Comparison of ENCODE assay signal across 9 cellular contexts in the genomic region with DNA sequence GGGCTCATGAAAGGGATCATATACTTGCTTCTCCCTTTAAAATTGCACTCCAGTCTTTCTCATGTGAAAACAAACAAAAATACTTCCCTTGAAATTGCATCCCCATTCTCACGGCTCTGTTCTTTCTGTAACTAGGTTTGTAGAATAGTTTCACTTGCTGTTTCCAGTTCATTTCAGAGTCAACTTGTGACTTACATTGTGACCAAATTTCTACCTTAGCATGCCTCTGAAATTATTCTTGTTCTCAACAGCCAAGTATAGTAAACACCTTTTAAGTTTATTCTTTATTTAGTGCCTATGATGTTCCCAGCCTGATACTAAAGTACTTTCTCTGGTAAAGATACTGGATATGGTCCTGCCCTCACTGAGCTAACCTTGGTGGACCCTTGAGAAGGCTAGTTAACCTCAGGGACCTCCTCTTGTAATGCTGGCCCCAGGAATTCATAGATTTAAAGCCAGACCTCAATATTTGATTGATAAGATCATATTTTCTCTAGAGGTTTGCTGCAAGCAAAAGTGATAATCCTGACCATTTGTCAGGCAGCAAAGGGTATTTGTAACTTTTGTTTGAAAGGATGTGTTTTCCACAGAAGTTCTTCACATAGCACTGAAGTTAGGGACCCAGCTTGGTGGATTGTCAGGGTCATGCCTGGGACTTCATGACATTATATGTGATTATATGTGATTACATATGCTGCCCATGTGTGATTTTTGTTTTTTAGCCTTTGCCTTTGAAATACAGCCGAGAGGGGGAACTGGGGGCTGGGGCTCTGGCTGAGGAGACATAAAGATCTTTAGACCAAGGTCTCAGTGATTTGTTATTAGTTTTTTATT. TPM values are rescaled to one million over a fixed set of nuclear protein-coding genes. Genes with fewer than 3 reads are reported as not detected.
DNase-seq lines count a peak whose midpoint lies in the region; ATAC-seq, FAIRE-seq and TF ChIP-seq lines count a peak whose summit lies in the region.
"Had no signal": no experiment of that assay in that cellular context is flagged by ENCODE, and none has a peak within 500 bp of the region (broad histone marks: within the 10 kb centered on the region; RNA-seq: fewer than 3 reads in every experiment).

No MANE protein-coding gene starts in this region.

- H3K9ac ChIP-seq in K562 (ENCODE audit: insufficient read depth in 1 of 2, low read depth in 2 of 2, low read length in 2 of 2), result no peak overlapping the region

- no peaks in the 10 kb centered on the region for H3K36me3 ChIP-seq in CD4-positive, alpha-beta memory T cell (ENCODE audit: insufficient read depth, low read length)
- H3K36me3 ChIP-seq in K562 (ENCODE audit: control insufficient read depth, insufficient read depth, low read length) (no peaks in the 10 kb centered on the region), vagina (peaks cover 0 to 20% of the 10 kb centered on the region in 2 donors)

- H3K27me3 Mint-ChIP-seq in CD4-positive, alpha-beta memory T cell, result no peaks in the 10 kb centered on the region

- no peaks in the 10 kb centered on the region for H3K9me1 ChIP-seq in K562 (ENCODE audit: control insufficient read depth, insufficient read depth, low read length)

- H4K20me1 ChIP-seq in K562 (replicated peaks; ENCODE audit: control insufficient read depth, insufficient read depth, low read length), result no peaks in the 10 kb centered on the region

- TF ChIP-seq EP300 in K562 (IDR thresholded peaks at IDR 0.05; ENCODE audit: low read length), result no peak

- peaks cover 68% of the 10 kb centered on the region for H3K4me1 ChIP-seq in CD4-positive, alpha-beta memory T cell (ENCODE audit: insufficient read depth, low read length)
- H3K4me1 ChIP-seq in K562 (replicated peaks in 1 of 2; ENCODE audit: control insufficient read depth in 2 of 2, insufficient read depth in 2 of 2, low read length in 2 of 2) (peaks cover 4 to 16% of the 10 kb centered on the region in 2 experiments; a peak in 4 of 5 replicates), vagina (no peaks in the 10 kb centered on the region)

- no TSS peak for BruUV-seq in K562 (replicated peaks; lab: Mats Ljungman, UMichigan)

- TF ChIP-seq RAD21 in K562 (CRISPR knock-in tag; conservative IDR thresholded peaks at IDR 0.05 in 1 of 2, IDR thresholded peaks at IDR 0.05 in 1 of 2), result no peak

- DNase-seq in CD4-positive, alpha-beta memory T cell, result peak in 2 of 5 donors; percentile 36 to 41
- DNase-seq in K562 (ENCODE audit: extremely low read depth in 1 of 4, low spot score in 3 of 4) (no peak), NCI-H524 (lab: John Stamatoyannopoulos, UW) (no peak), vagina (ENCODE audit: extremely low spot score in 2 of 2) (no peak)
- no peak for DNase-seq in stimulated activated CD4-positive, alpha-beta T cell treated with anti-CD3 and anti-CD28 coated beads, Interleukin-1b, Interleukin-23, amount 100 ng/mL, for 48 hours

- H3K4me3 ChIP-seq in CD4-positive, alpha-beta memory T cell (ENCODE audit: low read length in 2 of 2), result no peak overlapping the region
- H3K4me3 ChIP-seq in K562 (no peak overlapping the region), vagina (no peak overlapping the region)

- peak overlapping the region; percentile 57 for H3K27ac ChIP-seq in CD4-positive, alpha-beta memory T cell (ENCODE audit: low read depth, low read length)
- H3K27ac ChIP-seq in K562 (ENCODE audit: extremely low read depth, low read depth, low read length) (peak overlapping the region; percentile 2; the same call in 1 of the 3 replicates), vagina (no peak overlapping the region)

- WGBS in K562 (ENCODE audit: insufficient coverage, low coverage, missing lambda C conversion rate), result 53% methylated on average over 2 of the region's 2 CpGs

- in situ Hi-C loops in K562 (cut with MboI), result loop anchor here (5.0 kb wide), 2 partner anchors 177 to 252 kb away; no protein-coding TSS in a partner anchor

- peaks cover 0 to 2% of the 10 kb centered on the region in 2 donors for H3K36me3 Mint-ChIP-seq in CD4-positive, alpha-beta memory T cell

- no peak for TF ChIP-seq CTCF in K562 (IDR thresholded peaks at IDR 0.05 in 2 of 3, conservative IDR thresholded peaks at IDR 0.05 in 1 of 3; ENCODE audit: insufficient read depth in 2 of 3, low read depth in 1 of 3, low read length in 3 of 3)
- no peak for TF ChIP-seq CTCF in vagina (IDR thresholded peaks at IDR 0.05)

- H3K4me1 Mint-ChIP-seq in CD4-positive, alpha-beta memory T cell, result peaks cover 51 to 72% (median 58%) of the 10 kb centered on the region in 4 donors

- POLR2A ChIA-PET in CD4-positive, alpha-beta memory T cell (lab: Charles Lee; ENCODE audit: partially characterized antibody), result interaction anchor here (0.7 to 5.2 kb wide), 28 partner anchors 8 to 277 kb away, joined by 3 to 53 read pairs (median 4); partner anchors contain the start of gene SLAMF6
- POLR2A ChIA-PET in K562 (lab: Yijun Ruan, JAX), result no interaction called here

- TF ChIP-seq POLR2A in K562 (conservative IDR thresholded peaks at IDR 0.05), result no peak
- TF ChIP-seq POLR2A in vagina (IDR thresholded peaks at IDR 0.05), result no peak

- ATAC-seq in GM19328 (IDR thresholded peaks at IDR 0.05; ENCODE audit: unreplicated experiment) (peak; percentile 48), HG03354 (IDR thresholded peaks at IDR 0.05; ENCODE audit: poor library complexity, severe bottlenecking, unreplicated experiment) (peak; percentile 53), K562 (no peak), HG03025 (IDR thresholded peaks at IDR 0.05; ENCODE audit: low FRiP score, unreplicated experiment) (no peak)

- CTCF ChIA-PET in CD4-positive, alpha-beta memory T cell (lab: Charles Lee; ENCODE audit: partially characterized antibody), result interaction anchor here (0.7 to 5.9 kb wide), 20 partner anchors 12 to 338 kb away, joined by 3 to 115 read pairs (median 7); no protein-coding TSS in a partner anchor
- CTCF ChIA-PET in K562 (lab: Yijun Ruan, JAX; ENCODE audit: low intra/inter-chr PET ratio), result interaction anchor here (4.1 kb wide), 1 partner anchor 177 kb away, joined by 54 read pairs; no protein-coding TSS in a partner anchor

- FAIRE-seq in K562 (lab: Jason Lieb, UNC), result peak; percentile 11
- FAIRE-seq: colon had no signal

- H3K9me3 Mint-ChIP-seq in CD4-positive, alpha-beta memory T cell, result peaks cover 0 to 7% (median 2%) of the 10 kb centered on the region in 8 donors

- peak overlapping the region; percentile 21 to 75 (median 65) for H3K4me3 Mint-ChIP-seq in CD4-positive, alpha-beta memory T cell

- no peaks in the 10 kb centered on the region for H3K27me3 ChIP-seq in CD4-positive, alpha-beta memory T cell (ENCODE audit: insufficient read depth, low read length)
- H3K27me3 ChIP-seq in K562 (ENCODE audit: control insufficient read depth in 2 of 2, insufficient read depth in 2 of 2, low read length in 2 of 2) (no peaks in the 10 kb centered on the region), vagina (no peaks in the 10 kb centered on the region)

- no peaks in the 10 kb centered on the region for H3K79me2 ChIP-seq in K562 (ENCODE audit: control insufficient read depth, insufficient read depth, low read length)

- peak overlapping the region; percentile 41 for H2AFZ ChIP-seq in K562 (ENCODE audit: low read depth, low read length)

- H3K9me3 ChIP-seq in CD4-positive, alpha-beta memory T cell (ENCODE audit: control insufficient read depth in 1 of 2, low read length in 2 of 2), result no peaks in the 10 kb centered on the region
- H3K9me3 ChIP-seq in K562 (replicated peaks; ENCODE audit: control insufficient read depth, insufficient read depth, low read depth, low read length) (no peaks in the 10 kb centered on the region), vagina (no peaks in the 10 kb centered on the region)

- H3K27ac Mint-ChIP-seq in CD4-positive, alpha-beta memory T cell, result peak overlapping the region; percentile 76 to 96 (median 92)

- no peak overlapping the region for H3K4me2 ChIP-seq in K562 (ENCODE audit: insufficient read depth, low read length)

- intact Hi-C loops in CD4-positive, alpha-beta memory T cell (cut with micrococcal nuclease), result loop anchor here (1.0 to 2.0 kb wide), 4 partner anchors 55 to 114 kb away; no protein-coding TSS in a partner anchor
- intact Hi-C loops in K562 (cut with micrococcal nuclease), result loop anchor here (2.0 kb wide), 1 partner anchor 111 kb away; no protein-coding TSS in a partner anchor
- intact Hi-C loops in vagina (cut with DNase I), result no loop called here

TF ChIP-seq in K562, 482 proteins besides CTCF, POLR2A, EP300 and RAD21 (continues in another document):
- TF ChIP-seq OTX1 (CRISPR knock-in tag; IDR thresholded peaks at IDR 0.05) (no peak), ZNF668 (CRISPR knock-in tag; IDR thresholded peaks at IDR 0.05) (no peak)

RNA-seq across cellular contexts. Expression of gene VANGL2, which starts 29.6 kb away (rescaled TPM):
- not detected for total RNA-seq in CD4-positive, alpha-beta memory T cell
- polyA plus RNA-seq in CD4-positive, alpha-beta memory T cell, result not detected
- total RNA-seq in K562 (2011; cell fraction: chromatin; rRNA removed; ENCODE audit: low replicate concordance), result 3.7 and 6.1 TPM in 2 replicates
- total RNA-seq in K562 (2011; cell fraction: nucleolus; rRNA removed), result 3.4 and 4.8 TPM in 2 replicates
- 6.5 and 8.4 TPM in 2 replicates for total RNA-seq in K562 (2011; cell fraction: nucleoplasm; rRNA removed)
- total RNA-seq in K562 (2014; rRNA removed) (0.82 and 1.1 TPM in 2 replicates), K562 (2014; rRNA removed; fragmentation: Illumina TruSeq; extraction: Trizol) (0.95 and 1.1 TPM in 2 replicates), K562 (2015; rRNA removed; fragmentation: Illumina TruSeq; extraction: Trizol) (0.98 and 1.1 TPM in 2 replicates), K562 (2021) (3.4 and 3.8 TPM in 2 replicates), vagina (11.0 TPM)
- polyA plus RNA-seq in K562 (2011; rRNA removed) (4.0 and 4.4 TPM in 2 replicates), K562 (2014; fragmentation: Illumina TruSeq; extraction: Trizol) (3.5 TPM in 2 replicates), K562 (2014; fragmentation: Nextera tagmentation; extraction: Ambion mirVana) (under 1 TPM; 0.28 to 0.42 TPM), K562 (2014; rRNA removed) (3.7 and 3.9 TPM in 2 replicates)
- 6.2 and 6.4 TPM in 2 replicates for polyA plus RNA-seq in K562 (2011; cell fraction: cytosol; rRNA removed)
- polyA plus RNA-seq in K562 (2011; cell fraction: nucleus; rRNA removed), result 7.2 and 10.3 TPM in 2 replicates
- 2.0 and 3.4 TPM in 2 replicates for polyA plus RNA-seq in K562 (2012)
- polyA minus RNA-seq in K562 (2011; rRNA and poly(A)+ RNA removed), result 2.5 and 3.3 TPM in 2 replicates
- polyA minus RNA-seq in K562 (2011; cell fraction: cytosol; rRNA and poly(A)+ RNA removed), result 1.5 and 2.5 TPM in 2 replicates
- 1.1 and 1.3 TPM in 2 replicates for polyA minus RNA-seq in K562 (2011; cell fraction: nucleus; rRNA and poly(A)+ RNA removed)

Comparison
In these comparisons a context has a peak if more than half of its experiments do, and no peak if none do; other contexts are left out.
1. ATAC-seq: peak in GM19328 (single experiment) and HG03354 (single experiment); none in K562 (single experiment) and HG03025 (single experiment).